Comparison of ENCODE assay signal across 8 cellular contexts in genomic region chr16:71421911-71422310, GRCh38. TPM values are rescaled to one million over a fixed set of nuclear protein-coding genes. Genes with fewer than 3 reads are reported as not detected.
DNase-seq lines count a peak whose midpoint lies in the region; TF ChIP-seq lines count a peak whose summit lies in the region.

No MANE protein-coding gene starts in this region.

- DNase-seq in GM10266 (ENCODE audit: extremely low spot score) = peak; percentile 60
- peak; percentile 43 for DNase-seq in RKO (ENCODE audit: low spot score)
- peak; percentile 56 to 67 for DNase-seq in erythroblast (lab: John Stamatoyannopoulos, UW)
- DNase-seq in stimulated activated CD8-positive, alpha-beta memory T cell treated with anti-CD3 and anti-CD28 coated beads, Interleukin-4, amount 100 ng/mL, for 48 hours = peak; percentile 61
- no peak for DNase-seq in NCI-H446 treated with DMSO at 0.1 percent for 48 hours (lab: John Stamatoyannopoulos, UW)
- DNase-seq in right atrium auricular region (ENCODE audit: low spot score) = no peak
- DNase-seq in vagina (ENCODE audit: extremely low spot score in 2 of 2) = no peak

- H3K4me3 ChIP-seq in right atrium auricular region (no peak overlapping the region), vagina (no peak overlapping the region)

- TF ChIP-seq POLR2A in erythroblast (IDR thresholded peaks at IDR 0.05; ENCODE audit: low read length) = no peak
- no peak for TF ChIP-seq POLR2A in vagina (IDR thresholded peaks at IDR 0.05)

- intact Hi-C loops in vagina (cut with DNase I) = no loop called here

- H3K27ac ChIP-seq in 22Rv1 (no peak overlapping the region), right atrium auricular region (no peak overlapping the region), vagina (no peak overlapping the region)

- H3K9me3 ChIP-seq in right atrium auricular region (no peaks in the 10 kb centered on the region), vagina (no peaks in the 10 kb centered on the region)

- H3K4me1 ChIP-seq in right atrium auricular region (no peaks in the 10 kb centered on the region), vagina (no peaks in the 10 kb centered on the region)

- peaks cover 0 to 8% of the 10 kb centered on the region in 2 donors for H3K27me3 ChIP-seq in right atrium auricular region
- peaks cover 4% of the 10 kb centered on the region for H3K27me3 ChIP-seq in vagina

- H3K36me3 ChIP-seq in right atrium auricular region (no peaks in the 10 kb centered on the region), vagina (no peaks in the 10 kb centered on the region)

- peak; percentile 69 for TF ChIP-seq CTCF in 22Rv1 (IDR thresholded peaks at IDR 0.05)
- TF ChIP-seq CTCF in GM10266 (IDR thresholded peaks at IDR 0.05; ENCODE audit: control insufficient read depth, insufficient read depth, low read depth, missing control alignments) = peak; percentile 53
- no peak for TF ChIP-seq CTCF in right atrium auricular region (IDR thresholded peaks at IDR 0.05)
- no peak for TF ChIP-seq CTCF in vagina (IDR thresholded peaks at IDR 0.05)

RNA-seq across cellular contexts. Expression of gene TLE7, which starts 19.9 kb away (rescaled TPM):
- not detected for total RNA-seq in right atrium auricular region
- not detected for total RNA-seq in vagina

RNA-seq across cellular contexts. Expression of gene ZNF23, which starts 40.1 kb away (rescaled TPM):
- 1 to 10 TPM; 2.8 to 4.8 TPM for total RNA-seq in right atrium auricular region
- total RNA-seq in vagina = 7.1 TPM

Comparison
In these comparisons a context has a peak if more than half of its experiments do, and no peak if none do; other contexts are left out.
1. CTCF ChIP-seq: peak in 22Rv1 (single experiment) and GM10266 (single experiment); none in right atrium auricular region (0 of 2) and vagina (0 of 3).
2. DNase-seq: peak in GM10266 (single experiment), RKO (single experiment), erythroblast (2 of 2) and stimulated activated CD8-positive, alpha-beta memory T cell treated with anti-CD3 and anti-CD28 coated beads, Interleukin-4, amount 100 ng/mL, for 48 hours (single experiment); none in NCI-H446 treated with DMSO at 0.1 percent for 48 hours (single experiment), right atrium auricular region (single experiment) and vagina (0 of 2).